ENCODE assay signal across 15 cellular contexts in genomic region chr12:73421832-73422231, GRCh38.
DNase-seq lines count a peak whose midpoint lies in the region; ATAC-seq, FAIRE-seq and TF ChIP-seq lines count a peak whose summit lies in the region.
"Had no signal": no experiment of that assay in that cellular context is flagged by ENCODE, and none has a peak within 500 bp of the region (broad histone marks: within the 10 kb centered on the region; RNA-seq: fewer than 3 reads in every experiment).

No MANE protein-coding gene starts in this region.

- H3K36me3 ChIP-seq in mucosa of descending colon (ENCODE audit: low read depth), result no peaks in the 10 kb centered on the region
- no peaks in the 10 kb centered on the region for H3K36me3 ChIP-seq in neural progenitor cell

- H3K27ac Mint-ChIP-seq in neural progenitor cell, result no peak overlapping the region
- H3K27ac Mint-ChIP-seq: activated naive CD8-positive, alpha-beta T cell treated with anti-CD3 and anti-CD28 coated beads, Interleukin-2, amount 10 ng/mL, durations not matched to agents 7 days and 5 days had no signal

- H2AFZ ChIP-seq in neural progenitor cell (replicated peaks), result no peak overlapping the region

- H3K79me2 ChIP-seq in neural progenitor cell (ENCODE audit: low read depth), result no peaks in the 10 kb centered on the region

- DNase-seq in DMS53 treated with DMSO at 0.1 percent for 48 hours (lab: John Stamatoyannopoulos, UW; ENCODE audit: unreplicated experiment) (peak; percentile 58), HTR-8/SVneo (ENCODE audit: insufficient read length, low spot score) (peak; percentile 3), foreskin keratinocyte (peak; percentile 58 to 72), mucosa of descending colon (no peak), neural progenitor cell (ENCODE audit: low spot score) (no peak)
- no peak for DNase-seq in activated naive CD4-positive, alpha-beta T cell treated with anti-CD3 and anti-CD28 coated beads, Interleukin-2, amount 50 U/mL, for 16 hours
- DNase-seq: activated naive CD8-positive, alpha-beta T cell treated with anti-CD3 and anti-CD28 coated beads, Interleukin-2, amount 10 ng/mL, durations not matched to agents 7 days and 5 days; left colon; MV-4-11; NK-92 treated with Interleukin-12 subunit alpha and Interleukin-12 subunit beta, amount 100 ng/mL, for 24 hours; posterior cingulate gyrus had no signal

- H3K27me3 Mint-ChIP-seq in neural progenitor cell (ENCODE audit: insufficient read depth, low read depth), result no peaks in the 10 kb centered on the region
- H3K27me3 Mint-ChIP-seq: activated naive CD8-positive, alpha-beta T cell treated with anti-CD3 and anti-CD28 coated beads, Interleukin-2, amount 10 ng/mL, durations not matched to agents 7 days and 5 days had no signal

- no peaks in the 10 kb centered on the region for H4K20me1 ChIP-seq in neural progenitor cell (ENCODE audit: low read depth)

- H3K27me3 ChIP-seq in foreskin keratinocyte (no peaks in the 10 kb centered on the region), neural progenitor cell (no peaks in the 10 kb centered on the region)

- H3K9ac ChIP-seq in neural progenitor cell, result no peak overlapping the region

- FAIRE-seq in HTR-8/SVneo (lab: Jason Lieb, UNC), result no peak
- FAIRE-seq: GM12892, TTC549 had no signal

- no peak overlapping the region for H3K27ac ChIP-seq in foreskin keratinocyte
- H3K27ac ChIP-seq in neural progenitor cell, result no peak overlapping the region

- H3K4me3 ChIP-seq in mucosa of descending colon (no peak overlapping the region), neural progenitor cell (no peak overlapping the region)

- no peaks in the 10 kb centered on the region for H3K36me3 Mint-ChIP-seq in neural progenitor cell
- H3K36me3 Mint-ChIP-seq: activated naive CD8-positive, alpha-beta T cell treated with anti-CD3 and anti-CD28 coated beads, Interleukin-2, amount 10 ng/mL, durations not matched to agents 7 days and 5 days had no signal

- ATAC-seq in GM21423 (IDR thresholded peaks at IDR 0.05; ENCODE audit: unreplicated experiment) (peak; percentile 65), foreskin keratinocyte (peak; percentile 85), HG02938 (IDR thresholded peaks at IDR 0.05; ENCODE audit: unreplicated experiment) (no peak), mucosa of descending colon (no peak)
- ATAC-seq: left colon had no signal

- no peaks in the 10 kb centered on the region for H3F3A ChIP-seq in neural progenitor cell (ENCODE audit: low read depth)

- H3K4me2 ChIP-seq in neural progenitor cell, result no peak overlapping the region

- peaks cover 11% of the 10 kb centered on the region for H3K9me3 Mint-ChIP-seq in neural progenitor cell

- TF ChIP-seq CTCF in foreskin keratinocyte (conservative IDR thresholded peaks at IDR 0.05) (no peak), mucosa of descending colon (IDR thresholded peaks at IDR 0.05) (no peak), neural progenitor cell (IDR thresholded peaks at IDR 0.05) (no peak)

- intact Hi-C loops in mucosa of descending colon (cut with DNase I, micrococcal nuclease), result no loop called here

- H3K9me3 ChIP-seq in mucosa of descending colon, result peaks cover 15% of the 10 kb centered on the region
- no peaks in the 10 kb centered on the region for H3K9me3 ChIP-seq in neural progenitor cell (ENCODE audit: low read depth)

- H3K4me3 Mint-ChIP-seq in neural progenitor cell, result no peak overlapping the region
- H3K4me3 Mint-ChIP-seq: activated naive CD8-positive, alpha-beta T cell treated with anti-CD3 and anti-CD28 coated beads, Interleukin-2, amount 10 ng/mL, durations not matched to agents 7 days and 5 days had no signal

- no peaks in the 10 kb centered on the region for H3K4me1 Mint-ChIP-seq in neural progenitor cell
- H3K4me1 Mint-ChIP-seq: activated naive CD8-positive, alpha-beta T cell treated with anti-CD3 and anti-CD28 coated beads, Interleukin-2, amount 10 ng/mL, durations not matched to agents 7 days and 5 days had no signal

- H3K4me1 ChIP-seq in foreskin keratinocyte (no peaks in the 10 kb centered on the region), mucosa of descending colon (ENCODE audit: low read depth) (no peaks in the 10 kb centered on the region), neural progenitor cell (no peaks in the 10 kb centered on the region)

Comparison
In these comparisons a context has a peak if more than half of its experiments do, and no peak if none do; other contexts are left out.
1. DNase-seq: peak in DMS53 treated with DMSO at 0.1 percent for 48 hours (single experiment), HTR-8/SVneo (single experiment) and foreskin keratinocyte (2 of 2); none in activated naive CD4-positive, alpha-beta T cell treated with anti-CD3 and anti-CD28 coated beads, Interleukin-2, amount 50 U/mL, for 16 hours (single experiment), mucosa of descending colon (0 of 3) and neural progenitor cell (single experiment).
2. ATAC-seq: peak in GM21423 (single experiment) and foreskin keratinocyte (single experiment); none in HG02938 (single experiment) and mucosa of descending colon (single experiment).